ENCODE assay signal across 1 cellular context in genomic region chr19:21322528-21322927, GRCh38.
TF ChIP-seq lines count a peak whose summit lies in the region.

No MANE protein-coding gene starts in this region.

TF ChIP-seq in GM23338, 12 proteins besides CTCF, POLR2A, EP300 and RAD21 (continued from another document):
- TF ChIP-seq, protein P1, sequence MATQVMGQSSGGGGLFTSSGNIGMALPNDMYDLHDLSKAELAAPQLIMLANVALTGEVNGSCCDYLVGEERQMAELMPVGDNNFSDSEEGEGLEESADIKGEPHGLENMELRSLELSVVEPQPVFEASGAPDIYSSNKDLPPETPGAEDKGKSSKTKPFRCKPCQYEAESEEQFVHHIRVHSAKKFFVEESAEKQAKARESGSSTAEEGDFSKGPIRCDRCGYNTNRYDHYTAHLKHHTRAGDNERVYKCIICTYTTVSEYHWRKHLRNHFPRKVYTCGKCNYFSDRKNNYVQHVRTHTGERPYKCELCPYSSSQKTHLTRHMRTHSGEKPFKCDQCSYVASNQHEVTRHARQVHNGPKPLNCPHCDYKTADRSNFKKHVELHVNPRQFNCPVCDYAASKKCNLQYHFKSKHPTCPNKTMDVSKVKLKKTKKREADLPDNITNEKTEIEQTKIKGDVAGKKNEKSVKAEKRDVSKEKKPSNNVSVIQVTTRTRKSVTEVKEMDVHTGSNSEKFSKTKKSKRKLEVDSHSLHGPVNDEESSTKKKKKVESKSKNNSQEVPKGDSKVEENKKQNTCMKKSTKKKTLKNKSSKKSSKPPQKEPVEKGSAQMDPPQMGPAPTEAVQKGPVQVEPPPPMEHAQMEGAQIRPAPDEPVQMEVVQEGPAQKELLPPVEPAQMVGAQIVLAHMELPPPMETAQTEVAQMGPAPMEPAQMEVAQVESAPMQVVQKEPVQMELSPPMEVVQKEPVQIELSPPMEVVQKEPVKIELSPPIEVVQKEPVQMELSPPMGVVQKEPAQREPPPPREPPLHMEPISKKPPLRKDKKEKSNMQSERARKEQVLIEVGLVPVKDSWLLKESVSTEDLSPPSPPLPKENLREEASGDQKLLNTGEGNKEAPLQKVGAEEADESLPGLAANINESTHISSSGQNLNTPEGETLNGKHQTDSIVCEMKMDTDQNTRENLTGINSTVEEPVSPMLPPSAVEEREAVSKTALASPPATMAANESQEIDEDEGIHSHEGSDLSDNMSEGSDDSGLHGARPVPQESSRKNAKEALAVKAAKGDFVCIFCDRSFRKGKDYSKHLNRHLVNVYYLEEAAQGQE (IDR thresholded peaks at IDR 0.05; ENCODE audit: unreplicated experiment): no peak
- TF ChIP-seq EZH2phosphoT487 (IDR thresholded peaks at IDR 0.05; ENCODE audit: unreplicated experiment): no peak
- no peak for TF ChIP-seq POLR2AphosphoS5 (IDR thresholded peaks at IDR 0.05; ENCODE audit: low read depth)
